In genomic region chr5:116559673-116560164, GRCh38 we compare ENCODE assay signal across 1 cellular context.
TF ChIP-seq lines count a peak whose summit lies in the region.

No MANE protein-coding gene starts in this region.

TF ChIP-seq in HepG2, 621 proteins besides CTCF, POLR2A, EP300 and RAD21:
- TF ChIP-seq ATF7 (IDR thresholded peaks at IDR 0.05) (peak; percentile 48; the same call in 1 of the 2 replicates), ATF7 (CRISPR knock-in tag; IDR thresholded peaks at IDR 0.05) (no peak), E2F2 (CRISPR knock-in tag; IDR thresholded peaks at IDR 0.05; ENCODE audit: borderline replicate concordance) (no peak), KLF16 (CRISPR knock-in tag; IDR thresholded peaks at IDR 0.05) (no peak), SIN3B (IDR thresholded peaks at IDR 0.05; ENCODE audit: low read length) (no peak)
